1 cellular context compared by ENCODE assay signal in genomic region chr19:49640113-49640898, GRCh38.
TF ChIP-seq lines count a peak whose summit lies in the region.

RRAS (minus strand) TSS chr19:49640143; CDS start chr19:49640098, 45 bp downstream.

TF ChIP-seq in A549, 52 proteins besides CTCF, POLR2A, EP300 and RAD21 (continued from another document):
- TF ChIP-seq JUN (IDR thresholded peaks at IDR 0.05): peak; percentile 90 to 95
TF ChIP-seq in A549: peak in this region for 11.
